ENCODE assay signal across 8 cellular contexts in the genomic region with DNA sequence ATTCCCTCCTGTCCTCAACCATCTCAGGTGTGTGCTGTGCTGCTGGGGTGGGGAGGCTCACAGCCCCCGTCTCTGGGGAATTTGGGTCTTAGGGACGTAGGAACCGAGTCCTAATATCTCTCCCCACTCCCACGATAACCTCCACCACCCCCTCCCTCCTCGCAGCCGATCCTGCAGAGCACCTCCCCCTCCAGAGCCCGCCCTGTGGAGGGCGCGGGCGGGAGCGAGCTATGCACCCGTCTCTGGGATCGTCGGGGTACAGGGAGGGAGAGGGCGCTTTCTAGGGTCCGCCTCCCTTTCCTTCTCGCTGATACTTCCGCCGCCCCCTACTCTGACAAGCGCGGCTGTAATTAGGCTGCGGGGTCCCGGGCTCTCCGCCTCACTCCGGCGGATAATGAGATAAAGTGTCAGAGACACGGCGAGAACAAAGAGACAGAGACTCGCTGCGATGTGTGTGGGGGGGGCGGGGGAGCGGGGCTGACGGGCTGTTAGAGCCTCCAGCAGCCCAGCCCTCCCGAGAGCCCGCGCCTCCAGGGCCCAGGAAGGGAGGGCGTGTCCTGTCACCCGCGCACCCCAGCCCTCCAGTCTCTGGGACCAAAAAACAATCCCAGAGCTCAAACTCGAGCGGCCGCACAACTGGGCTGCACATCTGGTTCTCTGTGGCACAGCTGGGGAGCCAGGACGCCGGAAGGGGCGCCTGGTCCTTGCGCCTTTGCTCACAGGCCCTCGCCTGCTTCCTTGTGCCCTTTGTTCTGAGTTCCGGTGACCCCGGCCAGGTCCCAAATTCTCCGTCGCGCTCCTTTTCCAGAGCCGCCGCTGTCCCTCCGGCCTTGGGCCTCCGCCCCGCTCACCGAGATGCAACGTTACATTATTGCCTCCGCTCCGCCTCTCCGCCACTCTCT. TPM values are rescaled to one million over a fixed set of nuclear protein-coding genes. Genes with fewer than 3 reads are reported as not detected.
DNase-seq lines count a peak whose midpoint lies in the region; ATAC-seq and TF ChIP-seq lines count a peak whose summit lies in the region.

No MANE protein-coding gene starts in this region.

- intact Hi-C loops in lower lobe of right lung (cut with DNase I): no loop called here

- DNase-seq in ELF-1 (ENCODE audit: low read depth, low spot score): peak; percentile 61
- peak; percentile 57 for DNase-seq in NCI-H146 (lab: John Stamatoyannopoulos, UW)
- no peak for DNase-seq in astrocyte of the cerebellum (ENCODE audit: low read depth)
- peak; percentile 49 for DNase-seq in lower lobe of right lung
- DNase-seq in foreskin melanocyte: no peak
- no peak for DNase-seq in activated gamma-delta T cell treated with Interleukin-2 at 50 U/mL for 16 hours

- TF ChIP-seq CTCF in astrocyte of the cerebellum (IDR thresholded peaks at IDR 0.05; ENCODE audit: low read depth, low read length, missing control alignments): no peak
- TF ChIP-seq CTCF in lower lobe of right lung (IDR thresholded peaks at IDR 0.05): no peak

- H3K27ac ChIP-seq in lower lobe of right lung: peak overlapping the region; percentile 19
- H3K27ac ChIP-seq in urinary bladder (ENCODE audit: low read depth): no peak overlapping the region

- H3K4me1 ChIP-seq in lower lobe of right lung (peaks cover 59% of the 10 kb centered on the region), urinary bladder (ENCODE audit: insufficient read depth) (no peaks in the 10 kb centered on the region)

- in situ Hi-C loops in astrocyte of the cerebellum (cut with HindIII; ENCODE audit: low sequenced_read_pairs): loop anchor here (10.0 kb wide), 1 partner anchor 53 kb away; no protein-coding TSS in a partner anchor

- H3K4me3 ChIP-seq in astrocyte of the cerebellum (ENCODE audit: low read depth, low read length) (peak overlapping the region; percentile 21), lower lobe of right lung (peak overlapping the region; percentile 57), urinary bladder (ENCODE audit: low read depth, low read length) (peak overlapping the region; percentile 15)

- H3K9me3 ChIP-seq in lower lobe of right lung: no peaks in the 10 kb centered on the region

- H3K36me3 ChIP-seq in lower lobe of right lung (peaks cover 15% of the 10 kb centered on the region), urinary bladder (ENCODE audit: insufficient read depth) (peaks cover 3% of the 10 kb centered on the region)

- peaks cover 76% of the 10 kb centered on the region for H3K27me3 ChIP-seq in lower lobe of right lung (ENCODE audit: low read depth)

- peak in 1 of 2 donors; percentile 3 for ATAC-seq in lower lobe of right lung
- no peak for ATAC-seq in HG03139 (IDR thresholded peaks at IDR 0.05; ENCODE audit: unreplicated experiment)

- WGBS in urinary bladder: 4% methylated on average over 62 of the region's 62 CpGs

RNA-seq across cellular contexts. Expression of gene SHMT2, which starts 8.7 kb away (rescaled TPM):
- 66.6 TPM for total RNA-seq in lower lobe of right lung
- total RNA-seq in urinary bladder: 62.8 TPM
- 69.8 TPM for polyA plus RNA-seq in urinary bladder

RNA-seq across cellular contexts. Expression of gene STAC3, which starts 12.8 kb away (rescaled TPM):
- total RNA-seq in lower lobe of right lung (8.7 TPM), urinary bladder (13.5 TPM)
- polyA plus RNA-seq in urinary bladder: 1.1 TPM

RNA-seq across cellular contexts. Expression of gene NXPH4, which starts 21.6 kb away (rescaled TPM):
- total RNA-seq in lower lobe of right lung: not detected
- 0.79 TPM for total RNA-seq in urinary bladder
- 0.28 TPM for polyA plus RNA-seq in urinary bladder

Comparison
In these comparisons a context has a peak if more than half of its experiments do, and no peak if none do; other contexts are left out.
1. DNase-seq: peak in ELF-1 (single experiment), NCI-H146 (single experiment) and lower lobe of right lung (single experiment); none in astrocyte of the cerebellum (single experiment), foreskin melanocyte (single experiment) and activated gamma-delta T cell treated with Interleukin-2 at 50 U/mL for 16 hours (single experiment).
2. Peak in every context shown above with its lines, with median percentiles within 50 percentile points of each other: H3K4me3 ChIP-seq.